In the genomic region with DNA sequence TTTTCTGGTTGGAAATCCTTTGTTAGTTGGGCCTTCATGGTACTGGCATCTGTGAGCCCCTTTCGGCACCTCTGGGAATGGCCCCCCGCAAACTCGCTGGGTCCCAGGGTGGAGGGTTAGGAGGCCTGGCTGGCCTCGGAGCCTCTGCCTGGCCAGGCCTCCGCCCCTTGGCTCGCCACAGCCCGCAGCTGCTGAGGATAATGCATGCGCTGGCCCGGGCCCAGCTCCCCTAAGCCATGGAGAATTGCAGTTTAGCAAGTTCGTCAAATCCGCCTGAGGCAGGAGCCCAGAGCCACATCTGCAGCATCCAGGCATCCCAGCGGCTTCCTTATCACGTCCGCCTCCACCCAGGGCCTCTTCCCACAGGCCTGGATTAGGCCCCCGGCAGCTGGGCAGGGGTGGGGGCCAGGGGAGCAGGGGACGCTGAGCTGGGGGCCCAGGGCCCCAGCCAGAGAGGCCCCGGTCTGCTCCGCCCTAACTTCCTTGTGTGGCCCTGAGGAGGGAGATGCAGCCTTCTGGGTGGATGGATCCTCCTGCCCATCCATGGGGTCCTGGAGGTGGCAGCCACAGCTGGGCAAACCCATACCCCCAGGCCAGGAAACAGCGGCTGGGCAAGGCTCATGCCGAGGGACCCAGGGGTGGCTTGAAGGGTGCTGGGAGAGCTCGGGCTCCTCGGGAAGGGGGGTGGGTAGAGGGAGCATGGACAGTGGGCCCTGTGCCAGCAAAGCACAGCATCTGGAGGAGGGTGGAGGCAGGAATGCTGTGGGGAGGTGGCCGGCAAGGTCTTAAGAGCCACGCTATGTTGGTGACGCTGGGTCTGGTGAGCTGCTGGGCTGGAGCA, we compare ENCODE assay signal across 9 cellular contexts. TPM values are rescaled to one million over a fixed set of nuclear protein-coding genes. Genes with fewer than 3 reads are reported as not detected.
A peak's percentile ranks its signal among the peaks of the same experiment; 100 is the strongest.
DNase-seq lines count a peak whose midpoint lies in the region; ATAC-seq and TF ChIP-seq lines count a peak whose summit lies in the region.
"Had no signal": no experiment of that assay in that cellular context is flagged by ENCODE, and none has a peak within 500 bp of the region (broad histone marks: within the 10 kb centered on the region; RNA-seq: fewer than 3 reads in every experiment).

No MANE protein-coding gene starts in this region.

- TF ChIP-seq CTCF in CD14-positive monocyte (IDR thresholded peaks at IDR 0.05) = no peak
- TF ChIP-seq CTCF in WTC11 (IDR thresholded peaks at IDR 0.05) = no peak

- H3K4me1 Mint-ChIP-seq in CD14-positive monocyte (peaks cover 79% of the 10 kb centered on the region), WTC11 (peaks cover 17% of the 10 kb centered on the region)
- peaks cover 5% of the 10 kb centered on the region for H3K4me1 Mint-ChIP-seq in stimulated activated memory B cell treated with anti-CD40 and anti-IgM and Interleukin-4, amounts not matched to agents 10 μg/mL and 1 μg/mL and 100 μg/mL, for 72 hours

- DNase-seq in CD14-positive monocyte (ENCODE audit: low spot score) (no peak), NCI-H2107 treated with DMSO at 0.1 percent for 48 hours (lab: John Stamatoyannopoulos, UW; ENCODE audit: unreplicated experiment) (peak; percentile 24), NCI-H146 treated with DMSO at 0.1 percent for 48 hours (lab: John Stamatoyannopoulos, UW; ENCODE audit: unreplicated experiment) (no peak), WTC11 (ENCODE audit: low spot score) (no peak)
- DNase-seq in activated CD8-positive, alpha-beta memory T cell treated with anti-CD3 and anti-CD28 coated beads, Interleukin-2, amount 50 U/mL, for 4 hours = no peak
- DNase-seq: NCI-H226 had no signal

- peak; percentile 22 for ATAC-seq in esophagus mucosa
- no peak for ATAC-seq in stimulated activated memory B cell treated with anti-CD40 and anti-IgM and Interleukin-4, amounts not matched to agents 10 μg/mL and 1 μg/mL and 100 μg/mL, for 72 hours
- ATAC-seq in WTC11 = no peak

- H3K9me3 ChIP-seq in muscle layer of colon (ENCODE audit: low read length) = no peaks in the 10 kb centered on the region

- no peaks in the 10 kb centered on the region for H3K36me3 ChIP-seq in muscle layer of colon (ENCODE audit: insufficient read depth, low read length)

- no peak overlapping the region for H3K4me3 ChIP-seq in muscle layer of colon (ENCODE audit: low read depth in 1 of 2, low read length in 2 of 2)

- H3K36me3 Mint-ChIP-seq in CD14-positive monocyte = peaks cover 0 to 2% of the 10 kb centered on the region in 2 donors
- H3K36me3 Mint-ChIP-seq in stimulated activated memory B cell treated with anti-CD40 and anti-IgM and Interleukin-4, amounts not matched to agents 10 μg/mL and 1 μg/mL and 100 μg/mL, for 72 hours = no peaks in the 10 kb centered on the region
- H3K36me3 Mint-ChIP-seq in WTC11 = no peaks in the 10 kb centered on the region

- CTCF ChIA-PET in WTC11 (lab: Charles Lee) = interaction anchor here (1.0 to 1.9 kb wide), 3 partner anchors 15 to 22 kb away, joined by 3 to 5 read pairs (median 4); no protein-coding TSS in a partner anchor

- H3K9me3 Mint-ChIP-seq in CD14-positive monocyte (peaks cover 0 to 5% (median 0%) of the 10 kb centered on the region in 7 donors), WTC11 (peaks cover 4% of the 10 kb centered on the region)
- peaks cover 2% of the 10 kb centered on the region for H3K9me3 Mint-ChIP-seq in stimulated activated memory B cell treated with anti-CD40 and anti-IgM and Interleukin-4, amounts not matched to agents 10 μg/mL and 1 μg/mL and 100 μg/mL, for 72 hours

- H3K9ac ChIP-seq in muscle layer of colon (ENCODE audit: low read length) = no peak overlapping the region

- H3K27me3 Mint-ChIP-seq in CD14-positive monocyte (ENCODE audit: low read depth in 3 of 3) = peaks cover 8 to 13% (median 11%) of the 10 kb centered on the region in 3 donors
- peaks cover 40% of the 10 kb centered on the region for H3K27me3 Mint-ChIP-seq in stimulated activated memory B cell treated with anti-CD40 and anti-IgM and Interleukin-4, amounts not matched to agents 10 μg/mL and 1 μg/mL and 100 μg/mL, for 72 hours
- H3K27me3 Mint-ChIP-seq in WTC11 (ENCODE audit: low read depth) = peaks cover 11% of the 10 kb centered on the region

- POLR2A ChIA-PET in WTC11 (lab: Charles Lee) = no interaction called here

- H3K4me3 Mint-ChIP-seq in CD14-positive monocyte (peak overlapping the region in 1 of 2 donors; percentile 80), WTC11 (no peak overlapping the region)
- H3K4me3 Mint-ChIP-seq in stimulated activated memory B cell treated with anti-CD40 and anti-IgM and Interleukin-4, amounts not matched to agents 10 μg/mL and 1 μg/mL and 100 μg/mL, for 72 hours = no peak overlapping the region

- peak overlapping the region; percentile 27 for H3K27ac ChIP-seq in muscle layer of colon (ENCODE audit: low read depth, low read length)

- intact Hi-C loops in CD14-positive monocyte (cut with micrococcal nuclease) = no loop called here

- H3K27me3 ChIP-seq in muscle layer of colon (ENCODE audit: control insufficient read depth in 1 of 2, insufficient read depth in 2 of 2, low read length in 2 of 2) = peaks cover 0 to under 1% of the 10 kb centered on the region in 2 donors

- peaks cover 43% of the 10 kb centered on the region for H3K4me1 ChIP-seq in muscle layer of colon (ENCODE audit: insufficient read depth, low read length)

- peak overlapping the region in 4 of 7 donors; percentile 28 to 75 (median 60) for H3K27ac Mint-ChIP-seq in CD14-positive monocyte
- H3K27ac Mint-ChIP-seq in stimulated activated memory B cell treated with anti-CD40 and anti-IgM and Interleukin-4, amounts not matched to agents 10 μg/mL and 1 μg/mL and 100 μg/mL, for 72 hours = no peak overlapping the region
- H3K27ac Mint-ChIP-seq in WTC11 = no peak overlapping the region

TF ChIP-seq in WTC11, 78 proteins besides CTCF, POLR2A, EP300 and RAD21:
- TF ChIP-seq, protein P1, sequence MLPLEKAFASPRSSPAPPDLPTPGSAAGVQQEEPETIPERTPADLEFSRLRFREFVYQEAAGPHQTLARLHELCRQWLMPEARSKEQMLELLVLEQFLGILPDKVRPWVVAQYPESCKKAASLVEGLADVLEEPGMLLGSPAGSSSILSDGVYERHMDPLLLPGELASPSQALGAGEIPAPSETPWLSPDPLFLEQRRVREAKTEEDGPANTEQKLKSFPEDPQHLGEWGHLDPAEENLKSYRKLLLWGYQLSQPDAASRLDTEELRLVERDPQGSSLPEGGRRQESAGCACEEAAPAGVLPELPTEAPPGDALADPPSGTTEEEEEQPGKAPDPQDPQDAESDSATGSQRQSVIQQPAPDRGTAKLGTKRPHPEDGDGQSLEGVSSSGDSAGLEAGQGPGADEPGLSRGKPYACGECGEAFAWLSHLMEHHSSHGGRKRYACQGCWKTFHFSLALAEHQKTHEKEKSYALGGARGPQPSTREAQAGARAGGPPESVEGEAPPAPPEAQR (CRISPR knock-in tag; IDR thresholded peaks at IDR 0.05) = no peak
- TF ChIP-seq MYBL2 (CRISPR knock-in tag; IDR thresholded peaks at IDR 0.05) (no peak), JAZF1 (CRISPR knock-in tag; IDR thresholded peaks at IDR 0.05) (no peak), TCF7 (CRISPR knock-in tag; IDR thresholded peaks at IDR 0.05; ENCODE audit: low read depth) (no peak), OVOL2 (CRISPR knock-in tag; IDR thresholded peaks at IDR 0.05; ENCODE audit: borderline replicate concordance) (no peak), ZBTB21 (CRISPR knock-in tag; IDR thresholded peaks at IDR 0.05; ENCODE audit: borderline replicate concordance) (no peak)
- TF ChIP-seq, protein P2, sequence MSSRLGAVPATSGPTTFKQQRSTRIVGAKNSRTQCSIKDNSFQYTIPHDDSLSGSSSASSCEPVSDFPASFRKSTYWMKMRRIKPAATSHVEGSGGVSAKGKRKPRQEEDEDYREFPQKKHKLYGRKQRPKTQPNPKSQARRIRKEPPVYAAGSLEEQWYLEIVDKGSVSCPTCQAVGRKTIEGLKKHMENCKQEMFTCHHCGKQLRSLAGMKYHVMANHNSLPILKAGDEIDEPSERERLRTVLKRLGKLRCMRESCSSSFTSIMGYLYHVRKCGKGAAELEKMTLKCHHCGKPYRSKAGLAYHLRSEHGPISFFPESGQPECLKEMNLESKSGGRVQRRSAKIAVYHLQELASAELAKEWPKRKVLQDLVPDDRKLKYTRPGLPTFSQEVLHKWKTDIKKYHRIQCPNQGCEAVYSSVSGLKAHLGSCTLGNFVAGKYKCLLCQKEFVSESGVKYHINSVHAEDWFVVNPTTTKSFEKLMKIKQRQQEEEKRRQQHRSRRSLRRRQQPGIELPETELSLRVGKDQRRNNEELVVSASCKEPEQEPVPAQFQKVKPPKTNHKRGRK (CRISPR knock-in tag; IDR thresholded peaks at IDR 0.05; ENCODE audit: borderline replicate concordance) = no peak

RNA-seq across cellular contexts. Expression of a gene that starts 48.5 kb away (rescaled TPM):
- polyA plus RNA-seq in CD14-positive monocyte = not detected
- 0.16 TPM for total RNA-seq in esophagus mucosa
- total RNA-seq in WTC11 (2021) = 3.0 to 3.3 TPM (median 3.1 TPM) in 3 replicates

Comparison
In these comparisons a context has a peak if more than half of its experiments do, and no peak if none do; other contexts are left out.
1. H3K27ac Mint-ChIP-seq: peak in CD14-positive monocyte (4 of 7); none in stimulated activated memory B cell treated with anti-CD40 and anti-IgM and Interleukin-4, amounts not matched to agents 10 μg/mL and 1 μg/mL and 100 μg/mL, for 72 hours (single experiment) and WTC11 (single experiment).